ENCODE assay signal across 23 cellular contexts in the genomic region with DNA sequence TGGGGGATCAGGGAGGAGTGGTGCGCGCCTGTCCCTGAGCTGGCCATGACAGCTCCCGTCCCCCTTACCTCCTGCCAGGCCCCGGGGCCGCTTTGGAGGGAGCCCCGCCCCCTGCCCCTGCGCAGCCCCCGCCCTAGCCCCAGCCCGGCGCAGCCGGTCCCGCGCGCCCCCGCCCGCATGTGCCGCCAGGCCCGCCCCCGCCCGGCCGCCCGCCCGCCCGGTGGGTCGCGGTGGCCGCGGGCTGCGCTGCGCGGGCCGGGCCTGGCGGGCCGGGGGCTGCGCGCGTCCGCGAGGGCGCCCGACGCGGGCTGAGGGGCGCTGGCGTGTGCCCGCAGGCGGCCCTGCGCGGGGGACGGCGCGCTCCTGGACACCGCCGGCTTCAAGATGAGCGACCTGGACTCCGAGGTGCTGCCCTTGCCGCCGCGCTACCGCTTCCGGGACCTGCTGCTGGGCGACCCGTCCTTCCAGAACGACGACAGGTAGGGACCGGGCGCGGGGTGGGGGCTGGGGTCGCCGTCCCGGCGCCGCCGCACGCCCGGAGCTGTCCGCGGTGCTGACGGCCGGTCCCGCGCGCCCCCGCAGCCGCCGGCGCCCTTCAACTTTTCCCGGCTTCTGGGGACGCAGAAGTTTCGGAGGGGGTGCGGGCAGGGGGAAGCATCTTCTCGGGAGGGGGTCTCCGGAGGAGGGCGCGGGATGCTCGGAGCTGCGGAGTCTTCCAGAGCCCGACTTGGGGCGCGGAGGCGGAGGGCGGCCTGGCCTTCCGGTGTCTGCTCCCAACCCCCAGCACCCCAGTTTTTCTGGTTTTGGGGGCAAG. TPM values are rescaled to one million over a fixed set of nuclear protein-coding genes. Genes with fewer than 3 reads are reported as not detected.
DNase-seq lines count a peak whose midpoint lies in the region; ATAC-seq, FAIRE-seq and TF ChIP-seq lines count a peak whose summit lies in the region.
"Had no signal": no experiment of that assay in that cellular context is flagged by ENCODE, and none has a peak within 500 bp of the region (broad histone marks: within the 10 kb centered on the region; RNA-seq: fewer than 3 reads in every experiment).

No MANE protein-coding gene starts in this region.

- in situ Hi-C loops in HepG2 (cut with HindIII; ENCODE audit: extremely low pct_ligation_motif_present, low pct_unique_long_range_greater_than_20kb) (no loop called here), K562 (cut with MboI) (no loop called here)

- TF ChIP-seq CTCF in HepG2 (CRISPR knock-in tag; IDR thresholded peaks at IDR 0.05) (no peak), right lobe of liver (IDR thresholded peaks at IDR 0.05) (no peak), K562 (IDR thresholded peaks at IDR 0.05 in 2 of 3, conservative IDR thresholded peaks at IDR 0.05 in 1 of 3; ENCODE audit: insufficient read depth in 2 of 3, low read depth in 1 of 3, low read length in 3 of 3) (no peak)

- intact Hi-C loops in HepG2 (cut with micrococcal nuclease; ENCODE audit: unreplicated experiment), result no loop called here
- intact Hi-C loops in right lobe of liver (cut with DNase I), result no loop called here
- intact Hi-C loops in K562 (cut with micrococcal nuclease), result no loop called here

- H3K4me1 ChIP-seq in HepG2 (ENCODE audit: insufficient read depth, low read length), result no peaks in the 10 kb centered on the region
- no peaks in the 10 kb centered on the region for H3K4me1 ChIP-seq in right lobe of liver
- H3K4me1 ChIP-seq in K562 (replicated peaks in 1 of 2; ENCODE audit: control insufficient read depth in 2 of 2, insufficient read depth in 2 of 2, low read length in 2 of 2), result peaks cover 0 to 10% of the 10 kb centered on the region in 2 experiments; a peak in 2 of 5 replicates
- H3K4me1 ChIP-seq: esophagus squamous epithelium had no signal

- DNase-seq in HepG2 (ENCODE audit: low spot score) (no peak), right lobe of liver (no peak), K562 (ENCODE audit: extremely low read depth in 1 of 4, low spot score in 3 of 4) (peak in 2 of 4 experiments; percentile 69 to 70), left kidney (ENCODE audit: low read depth, low spot score) (peak; percentile 77), middle frontal gyrus (ENCODE audit: extremely low spot score, low spot score) (no peak)
- DNase-seq: amniotic stem cell, esophagus squamous epithelium, NCI-H187, PC-9 had no signal

- TF ChIP-seq POLR2A in HepG2 (IDR thresholded peaks at IDR 0.05; ENCODE audit: insufficient read depth in 1 of 2, low read depth in 2 of 2, low read length in 2 of 2) (no peak), right lobe of liver (IDR thresholded peaks at IDR 0.05) (no peak), K562 (conservative IDR thresholded peaks at IDR 0.05) (no peak), GM18505 (IDR thresholded peaks at IDR 0.05; ENCODE audit: borderline replicate concordance, extremely low read depth, insufficient read depth, insufficient read length) (no peak)

- H3K79me2 ChIP-seq in HepG2 (ENCODE audit: insufficient read depth, low read length), result no peaks in the 10 kb centered on the region
- no peaks in the 10 kb centered on the region for H3K79me2 ChIP-seq in K562 (ENCODE audit: control insufficient read depth, insufficient read depth, low read length)

- TF ChIP-seq RAD21 in HepG2 (CRISPR knock-in tag; IDR thresholded peaks at IDR 0.05) (no peak), K562 (CRISPR knock-in tag; conservative IDR thresholded peaks at IDR 0.05 in 1 of 2, IDR thresholded peaks at IDR 0.05 in 1 of 2) (no peak)

- H3K4me3 ChIP-seq in HepG2 (replicated peaks in 1 of 3; ENCODE audit: insufficient read depth in 1 of 3, low read depth in 2 of 3, low read length in 3 of 3) (no peak overlapping the region), right lobe of liver (no peak overlapping the region), K562 (no peak overlapping the region)
- H3K4me3 ChIP-seq: coronary artery, lung, PC-9, SK-N-MC, upper lobe of left lung had no signal

- H4K20me1 ChIP-seq in HepG2 (ENCODE audit: insufficient read depth, low read length) (peaks cover 10% of the 10 kb centered on the region; the same call in 1 of the 2 replicates), K562 (replicated peaks; ENCODE audit: control insufficient read depth, insufficient read depth, low read length) (peaks cover 11% of the 10 kb centered on the region)

- no peak overlapping the region for H3K27ac ChIP-seq in HepG2 (ENCODE audit: extremely low read length, insufficient read depth, low read length)
- H3K27ac ChIP-seq in right lobe of liver, result no peak overlapping the region
- no peak overlapping the region for H3K27ac ChIP-seq in K562 (ENCODE audit: extremely low read depth, low read depth, low read length)
- H3K27ac ChIP-seq: coronary artery, esophagus squamous epithelium, HL-60, neutrophil, PC-9, SK-N-MC, upper lobe of left lung had no signal

- FAIRE-seq in HepG2 (lab: Jason Lieb, UNC) (no peak), K562 (lab: Jason Lieb, UNC) (no peak)
- FAIRE-seq: TTC549 had no signal

- no peak for ATAC-seq in HepG2
- no peak for ATAC-seq in right lobe of liver
- ATAC-seq in K562, result no peak
- ATAC-seq in HG02798 (IDR thresholded peaks at IDR 0.05; ENCODE audit: poor library complexity, unreplicated experiment), result no peak
- no peak for ATAC-seq in HG03280 (IDR thresholded peaks at IDR 0.05; ENCODE audit: unreplicated experiment)
- no peak for ATAC-seq in GM18505 (IDR thresholded peaks at IDR 0.05; ENCODE audit: unreplicated experiment)
- ATAC-seq: activated T-helper 17 cell treated with anti-CD3 and anti-CD28 coated beads, Interleukin-2, amount 50 U/mL, for 72 hours; HCT116; stimulated activated memory B cell treated with anti-CD40 and anti-IgM and Interleukin-4, amounts not matched to agents 10 μg/mL and 1 μg/mL and 100 μg/mL, for 72 hours had no signal

- H3K9ac ChIP-seq in HepG2 (ENCODE audit: insufficient read depth, low read depth, low read length) (no peak overlapping the region), K562 (ENCODE audit: insufficient read depth in 1 of 2, low read depth in 2 of 2, low read length in 2 of 2) (no peak overlapping the region)

- BruUV-seq in HepG2 (replicated peaks; lab: Mats Ljungman, UMichigan), result no TSS peak
- no TSS peak for BruUV-seq in K562 (replicated peaks; lab: Mats Ljungman, UMichigan)

- TF ChIP-seq EP300 in HepG2 (IDR thresholded peaks at IDR 0.05; ENCODE audit: low read depth in 2 of 2, low read length in 2 of 2) (no peak), HepG2 (CRISPR knock-in tag; IDR thresholded peaks at IDR 0.05; ENCODE audit: borderline replicate concordance) (no peak), K562 (IDR thresholded peaks at IDR 0.05; ENCODE audit: low read length) (no peak)

- CTCF ChIA-PET in HepG2 (lab: Yijun Ruan, JAX; ENCODE audit: low intra/inter-chr PET ratio, low total read pairs) (no interaction called here), K562 (lab: Yijun Ruan, JAX; ENCODE audit: low intra/inter-chr PET ratio) (no interaction called here)

- no peaks in the 10 kb centered on the region for H3K9me1 ChIP-seq in K562 (ENCODE audit: control insufficient read depth, insufficient read depth, low read length)

- no peaks in the 10 kb centered on the region for H3K36me3 ChIP-seq in HepG2 (replicated peaks in 1 of 2; ENCODE audit: control insufficient read depth in 1 of 2, insufficient read depth in 2 of 2, low read length in 2 of 2)
- H3K36me3 ChIP-seq in right lobe of liver, result no peaks in the 10 kb centered on the region
- no peaks in the 10 kb centered on the region for H3K36me3 ChIP-seq in K562 (ENCODE audit: control insufficient read depth, insufficient read depth, low read length)
- H3K36me3 ChIP-seq: esophagus squamous epithelium, neutrophil, upper lobe of left lung had no signal

- H3K27me3 ChIP-seq in HepG2 (ENCODE audit: control insufficient read depth in 1 of 2, insufficient read depth in 2 of 2, low read length in 2 of 2) (peaks cover 16 to 73% of the 10 kb centered on the region in 2 experiments; a peak in 4 of 5 replicates), right lobe of liver (no peaks in the 10 kb centered on the region), K562 (ENCODE audit: control insufficient read depth in 2 of 2, insufficient read depth in 2 of 2, low read length in 2 of 2) (peaks cover 17 to 75% of the 10 kb centered on the region in 2 experiments; a peak in 4 of 5 replicates)

- 27% methylated on average over 3 of the region's 103 CpGs for WGBS in HepG2 (ENCODE audit: low lambda C conversion rate)
- no CpG with 5 or more reads among the region's 103 CpGs for WGBS in right lobe of liver (ENCODE audit: insufficient coverage, low coverage, low lambda C conversion rate, missing lambda C conversion rate)
- WGBS in K562 (ENCODE audit: insufficient coverage, low coverage, missing lambda C conversion rate), result 11% methylated on average over 16 of the region's 103 CpGs

- H2AFZ ChIP-seq in HepG2 (ENCODE audit: low read length) (no peak overlapping the region), K562 (ENCODE audit: low read depth, low read length) (no peak overlapping the region)
- H2AFZ ChIP-seq: PC-9 had no signal

- H3K9me3 ChIP-seq in HepG2 (ENCODE audit: low read length) (no peaks in the 10 kb centered on the region), right lobe of liver (no peaks in the 10 kb centered on the region), K562 (replicated peaks; ENCODE audit: control insufficient read depth, insufficient read depth, low read depth, low read length) (no peaks in the 10 kb centered on the region)
- H3K9me3 ChIP-seq: esophagus squamous epithelium, neutrophil, upper lobe of left lung had no signal

- POLR2A ChIA-PET in HepG2 (lab: Yijun Ruan, JAX) (no interaction called here), K562 (lab: Yijun Ruan, JAX) (no interaction called here)

- H3K4me2 ChIP-seq in HepG2 (ENCODE audit: low read depth, low read length) (no peak overlapping the region), K562 (ENCODE audit: insufficient read depth, low read length) (no peak overlapping the region)
- H3K4me2 ChIP-seq: PC-9 had no signal

RNA-seq across cellular contexts. Expression of a gene that starts 12.5 kb away (rescaled TPM):
- total RNA-seq in HepG2 (2016; rRNA removed; fragmentation: Illumina TruSeq; extraction: Trizol) (not detected in 2 replicates), right lobe of liver (not detected), K562 (2014; rRNA removed) (0.05 TPM in 1 of 2 replicates, not detected in the other), K562 (2014; rRNA removed; fragmentation: Illumina TruSeq; extraction: Trizol) (not detected in 2 replicates), K562 (2015; rRNA removed; fragmentation: Illumina TruSeq; extraction: Trizol) (not detected in 2 replicates), K562 (2021) (not detected in 2 replicates)
- not detected in 2 replicates for total RNA-seq in HepG2 (2016; cell fraction: cytosol; rRNA removed; fragmentation: Illumina TruSeq; extraction: Trizol; ENCODE audit: low read depth)
- not detected in 2 replicates for total RNA-seq in HepG2 (2016; cell fraction: insoluble cytoplasmic fraction; rRNA removed; fragmentation: Illumina TruSeq; extraction: Trizol)
- not detected in 2 replicates for total RNA-seq in HepG2 (2016; cell fraction: membrane; rRNA removed; fragmentation: Illumina TruSeq; extraction: Trizol)
- not detected in 2 replicates for total RNA-seq in HepG2 (2016; cell fraction: nucleus; rRNA removed; fragmentation: Illumina TruSeq; extraction: Trizol)
- polyA plus RNA-seq in HepG2 (2011; rRNA removed) (not detected in 2 replicates), K562 (2011; rRNA removed) (not detected in 2 replicates), K562 (2014; fragmentation: Illumina TruSeq; extraction: Trizol) (not detected in 2 replicates), K562 (2014; fragmentation: Nextera tagmentation; extraction: Ambion mirVana) (not detected), K562 (2014; rRNA removed) (not detected in 2 replicates)
- polyA plus RNA-seq in HepG2 (2011; cell fraction: cytosol; rRNA removed), result not detected in 2 replicates
- not detected in 2 replicates for polyA plus RNA-seq in HepG2 (2011; cell fraction: nucleus; rRNA removed)
- 0.04 and 0.12 TPM in 2 replicates for polyA plus RNA-seq in HepG2 (2012)
- polyA plus RNA-seq in HepG2 (2016; cell fraction: cytosol; fragmentation: Illumina TruSeq; extraction: Trizol; ENCODE audit: low read depth), result not detected in 2 replicates
- not detected in 2 replicates for polyA plus RNA-seq in HepG2 (2016; cell fraction: insoluble cytoplasmic fraction; fragmentation: Illumina TruSeq; extraction: Trizol; ENCODE audit: low read depth)
- polyA plus RNA-seq in HepG2 (2016; cell fraction: membrane; fragmentation: Illumina TruSeq; extraction: Trizol; ENCODE audit: low read depth), result not detected in 2 replicates
- polyA plus RNA-seq in HepG2 (2016; cell fraction: nucleus; fragmentation: Illumina TruSeq; extraction: Trizol; ENCODE audit: insufficient read depth, low read depth), result not detected in 2 replicates
- polyA minus RNA-seq in HepG2 (2011; rRNA and poly(A)+ RNA removed; ENCODE audit: low replicate concordance), result not detected in 2 replicates
- polyA minus RNA-seq in HepG2 (2011; cell fraction: cytosol; rRNA and poly(A)+ RNA removed), result not detected in 2 replicates
- polyA minus RNA-seq in HepG2 (2011; cell fraction: nucleus; rRNA and poly(A)+ RNA removed), result not detected in 2 replicates
- total RNA-seq in K562 (2011; cell fraction: chromatin; rRNA removed; ENCODE audit: low replicate concordance), result not detected in 2 replicates
- not detected in 2 replicates for total RNA-seq in K562 (2011; cell fraction: nucleolus; rRNA removed)
- total RNA-seq in K562 (2011; cell fraction: nucleoplasm; rRNA removed), result not detected in 2 replicates
- not detected in 2 replicates for polyA plus RNA-seq in K562 (2011; cell fraction: cytosol; rRNA removed)
- not detected in 2 replicates for polyA plus RNA-seq in K562 (2011; cell fraction: nucleus; rRNA removed)
- 0.10 and 0.30 TPM in 2 replicates for polyA plus RNA-seq in K562 (2012)
- polyA minus RNA-seq in K562 (2011; rRNA and poly(A)+ RNA removed), result not detected in 2 replicates
- polyA minus RNA-seq in K562 (2011; cell fraction: cytosol; rRNA and poly(A)+ RNA removed), result not detected in 2 replicates
- polyA minus RNA-seq in K562 (2011; cell fraction: nucleus; rRNA and poly(A)+ RNA removed), result not detected in 2 replicates
- total RNA-seq: activated T-helper 17 cell treated with anti-CD3 and anti-CD28 coated beads, Interleukin-2, amount 50 U/mL, for 72 hours; PC-9 had no signal

RNA-seq across cellular contexts. Expression of a gene that starts 15.2 kb away (rescaled TPM):
- total RNA-seq in HepG2 (2016; rRNA removed; fragmentation: Illumina TruSeq; extraction: Trizol) (0.15 and 0.32 TPM in 2 replicates), right lobe of liver (not detected), K562 (2014; rRNA removed) (0.16 and 0.41 TPM in 2 replicates), K562 (2014; rRNA removed; fragmentation: Illumina TruSeq; extraction: Trizol) (not detected in 2 replicates), K562 (2015; rRNA removed; fragmentation: Illumina TruSeq; extraction: Trizol) (0.19 TPM in 1 of 2 replicates, not detected in the other), K562 (2021) (0.29 TPM in 1 of 2 replicates, not detected in the other)
- not detected in 2 replicates for total RNA-seq in HepG2 (2016; cell fraction: cytosol; rRNA removed; fragmentation: Illumina TruSeq; extraction: Trizol; ENCODE audit: low read depth)
- 0.15 and 0.34 TPM in 2 replicates for total RNA-seq in HepG2 (2016; cell fraction: insoluble cytoplasmic fraction; rRNA removed; fragmentation: Illumina TruSeq; extraction: Trizol)
- total RNA-seq in HepG2 (2016; cell fraction: membrane; rRNA removed; fragmentation: Illumina TruSeq; extraction: Trizol), result 0.12 and 0.14 TPM in 2 replicates
- total RNA-seq in HepG2 (2016; cell fraction: nucleus; rRNA removed; fragmentation: Illumina TruSeq; extraction: Trizol), result not detected in 2 replicates
- polyA plus RNA-seq in HepG2 (2011; rRNA removed) (0.15 and 0.21 TPM in 2 replicates), K562 (2011; rRNA removed) (0.16 and 0.17 TPM in 2 replicates), K562 (2014; fragmentation: Illumina TruSeq; extraction: Trizol) (not detected in 2 replicates), K562 (2014; fragmentation: Nextera tagmentation; extraction: Ambion mirVana) (not detected), K562 (2014; rRNA removed) (0.24 TPM in 1 of 2 replicates, not detected in the other)
- polyA plus RNA-seq in HepG2 (2011; cell fraction: cytosol; rRNA removed), result 0.28 and 0.38 TPM in 2 replicates
- polyA plus RNA-seq in HepG2 (2011; cell fraction: nucleus; rRNA removed), result 0.32 and 0.85 TPM in 2 replicates
- 0.19 TPM in 2 replicates for polyA plus RNA-seq in HepG2 (2012)
- not detected in 2 replicates for polyA plus RNA-seq in HepG2 (2016; cell fraction: cytosol; fragmentation: Illumina TruSeq; extraction: Trizol; ENCODE audit: low read depth)
- 0.16 and 0.28 TPM in 2 replicates for polyA plus RNA-seq in HepG2 (2016; cell fraction: insoluble cytoplasmic fraction; fragmentation: Illumina TruSeq; extraction: Trizol; ENCODE audit: low read depth)
- polyA plus RNA-seq in HepG2 (2016; cell fraction: membrane; fragmentation: Illumina TruSeq; extraction: Trizol; ENCODE audit: low read depth), result not detected in 2 replicates
- 0.33 and 0.70 TPM in 2 replicates for polyA plus RNA-seq in HepG2 (2016; cell fraction: nucleus; fragmentation: Illumina TruSeq; extraction: Trizol; ENCODE audit: insufficient read depth, low read depth)
- polyA minus RNA-seq in HepG2 (2011; rRNA and poly(A)+ RNA removed; ENCODE audit: low replicate concordance), result 0.30 TPM in 1 of 2 replicates, not detected in the other
- not detected in 2 replicates for polyA minus RNA-seq in HepG2 (2011; cell fraction: cytosol; rRNA and poly(A)+ RNA removed)
- polyA minus RNA-seq in HepG2 (2011; cell fraction: nucleus; rRNA and poly(A)+ RNA removed), result not detected in 2 replicates
- 0.42 TPM in 1 of 2 replicates, not detected in the other for total RNA-seq in K562 (2011; cell fraction: chromatin; rRNA removed; ENCODE audit: low replicate concordance)
- 0.26 and 0.33 TPM in 2 replicates for total RNA-seq in K562 (2011; cell fraction: nucleolus; rRNA removed)
- 0.31 and 0.44 TPM in 2 replicates for total RNA-seq in K562 (2011; cell fraction: nucleoplasm; rRNA removed)
- 0.22 and 0.40 TPM in 2 replicates for polyA plus RNA-seq in K562 (2011; cell fraction: cytosol; rRNA removed)
- 0.59 and 0.65 TPM in 2 replicates for polyA plus RNA-seq in K562 (2011; cell fraction: nucleus; rRNA removed)
- polyA plus RNA-seq in K562 (2012), result 0.16 and 0.68 TPM in 2 replicates
- not detected in 2 replicates for polyA minus RNA-seq in K562 (2011; rRNA and poly(A)+ RNA removed)
- polyA minus RNA-seq in K562 (2011; cell fraction: cytosol; rRNA and poly(A)+ RNA removed), result not detected in 2 replicates
- polyA minus RNA-seq in K562 (2011; cell fraction: nucleus; rRNA and poly(A)+ RNA removed), result 0.22 TPM in 1 of 2 replicates, not detected in the other
- total RNA-seq: activated T-helper 17 cell treated with anti-CD3 and anti-CD28 coated beads, Interleukin-2, amount 50 U/mL, for 72 hours; esophagus squamous epithelium; lung; PC-9; upper lobe of left lung had no signal
- polyA plus RNA-seq: lung had no signal

RNA-seq across cellular contexts. Expression of a gene that starts 51.3 kb away (rescaled TPM):
- total RNA-seq in HepG2 (2016; rRNA removed; fragmentation: Illumina TruSeq; extraction: Trizol) (not detected in 2 replicates), right lobe of liver (not detected), K562 (2014; rRNA removed) (not detected in 2 replicates), K562 (2014; rRNA removed; fragmentation: Illumina TruSeq; extraction: Trizol) (not detected in 2 replicates), K562 (2015; rRNA removed; fragmentation: Illumina TruSeq; extraction: Trizol) (not detected in 2 replicates), K562 (2021) (not detected in 2 replicates)
- not detected in 2 replicates for total RNA-seq in HepG2 (2016; cell fraction: cytosol; rRNA removed; fragmentation: Illumina TruSeq; extraction: Trizol; ENCODE audit: low read depth)
- total RNA-seq in HepG2 (2016; cell fraction: insoluble cytoplasmic fraction; rRNA removed; fragmentation: Illumina TruSeq; extraction: Trizol), result not detected in 2 replicates
- not detected in 2 replicates for total RNA-seq in HepG2 (2016; cell fraction: membrane; rRNA removed; fragmentation: Illumina TruSeq; extraction: Trizol)
- total RNA-seq in HepG2 (2016; cell fraction: nucleus; rRNA removed; fragmentation: Illumina TruSeq; extraction: Trizol), result not detected in 2 replicates
- polyA plus RNA-seq in HepG2 (2011; rRNA removed) (not detected in 2 replicates), K562 (2011; rRNA removed) (not detected in 2 replicates), K562 (2014; fragmentation: Illumina TruSeq; extraction: Trizol) (not detected in 2 replicates), K562 (2014; fragmentation: Nextera tagmentation; extraction: Ambion mirVana) (not detected), K562 (2014; rRNA removed) (not detected in 2 replicates)
- polyA plus RNA-seq in HepG2 (2011; cell fraction: cytosol; rRNA removed), result not detected in 2 replicates
- polyA plus RNA-seq in HepG2 (2011; cell fraction: nucleus; rRNA removed), result not detected in 2 replicates
- polyA plus RNA-seq in HepG2 (2012), result not detected in 2 replicates
- polyA plus RNA-seq in HepG2 (2016; cell fraction: cytosol; fragmentation: Illumina TruSeq; extraction: Trizol; ENCODE audit: low read depth), result not detected in 2 replicates
- not detected in 2 replicates for polyA plus RNA-seq in HepG2 (2016; cell fraction: insoluble cytoplasmic fraction; fragmentation: Illumina TruSeq; extraction: Trizol; ENCODE audit: low read depth)
- polyA plus RNA-seq in HepG2 (2016; cell fraction: membrane; fragmentation: Illumina TruSeq; extraction: Trizol; ENCODE audit: low read depth), result not detected in 2 replicates
- not detected in 2 replicates for polyA plus RNA-seq in HepG2 (2016; cell fraction: nucleus; fragmentation: Illumina TruSeq; extraction: Trizol; ENCODE audit: insufficient read depth, low read depth)
- not detected in 2 replicates for polyA minus RNA-seq in HepG2 (2011; rRNA and poly(A)+ RNA removed; ENCODE audit: low replicate concordance)
- not detected in 2 replicates for polyA minus RNA-seq in HepG2 (2011; cell fraction: cytosol; rRNA and poly(A)+ RNA removed)
- polyA minus RNA-seq in HepG2 (2011; cell fraction: nucleus; rRNA and poly(A)+ RNA removed), result not detected in 2 replicates
- total RNA-seq in K562 (2011; cell fraction: chromatin; rRNA removed; ENCODE audit: low replicate concordance), result not detected in 2 replicates
- total RNA-seq in K562 (2011; cell fraction: nucleolus; rRNA removed), result not detected in 2 replicates
- total RNA-seq in K562 (2011; cell fraction: nucleoplasm; rRNA removed), result not detected in 2 replicates
- not detected in 2 replicates for polyA plus RNA-seq in K562 (2011; cell fraction: cytosol; rRNA removed)
- not detected in 2 replicates for polyA plus RNA-seq in K562 (2011; cell fraction: nucleus; rRNA removed)
- not detected in 2 replicates for polyA plus RNA-seq in K562 (2012)
- not detected in 2 replicates for polyA minus RNA-seq in K562 (2011; rRNA and poly(A)+ RNA removed)
- not detected in 2 replicates for polyA minus RNA-seq in K562 (2011; cell fraction: cytosol; rRNA and poly(A)+ RNA removed)
- polyA minus RNA-seq in K562 (2011; cell fraction: nucleus; rRNA and poly(A)+ RNA removed), result not detected in 2 replicates
- total RNA-seq: activated T-helper 17 cell treated with anti-CD3 and anti-CD28 coated beads, Interleukin-2, amount 50 U/mL, for 72 hours; esophagus squamous epithelium; lung; PC-9; skeletal muscle tissue; upper lobe of left lung had no signal
- polyA plus RNA-seq: lung had no signal
